In genomic region chr2:101012054-101012705, GRCh38 we compare ENCODE assay signal across 10 cellular contexts. TPM values are rescaled to one million over a fixed set of nuclear protein-coding genes. Genes with fewer than 3 reads are reported as not detected.
A peak's percentile ranks its signal among the peaks of the same experiment; 100 is the strongest.
DNase-seq lines count a peak whose midpoint lies in the region; ATAC-seq and TF ChIP-seq lines count a peak whose summit lies in the region.
"Had no signal": no experiment of that assay in that cellular context is flagged by ENCODE, and none has a peak within 500 bp of the region (broad histone marks: within the 10 kb centered on the region; RNA-seq: fewer than 3 reads in every experiment).

No MANE protein-coding gene starts in this region.

- H3K27me3 ChIP-seq in left ventricle myocardium inferior (ENCODE audit: low read depth), result no peaks in the 10 kb centered on the region

- no peaks in the 10 kb centered on the region for H3K27me3 Mint-ChIP-seq in activated CD4-positive, alpha-beta T cell treated with anti-CD3 and anti-CD28 coated beads for 36 hours
- H3K27me3 Mint-ChIP-seq in natural killer cell treated with Interleukin-12 subunit alpha and Interleukin-12 subunit beta and Interleukin-15 and Interleukin-18, amount 100 ng/mL, for 72 hours, result no peaks in the 10 kb centered on the region

- H3K36me3 Mint-ChIP-seq in activated CD4-positive, alpha-beta T cell treated with anti-CD3 and anti-CD28 coated beads for 36 hours (ENCODE audit: low read depth), result peaks cover 56% of the 10 kb centered on the region
- peaks cover 19% of the 10 kb centered on the region for H3K36me3 Mint-ChIP-seq in natural killer cell treated with Interleukin-12 subunit alpha and Interleukin-12 subunit beta and Interleukin-15 and Interleukin-18, amount 100 ng/mL, for 72 hours

- H3K9me3 ChIP-seq in left ventricle myocardium inferior (replicated peaks), result no peaks in the 10 kb centered on the region

- POLR2A ChIA-PET in activated CD4-positive, alpha-beta T cell treated with anti-CD3 and anti-CD28 coated beads for 36 hours (lab: Charles Lee), result interaction anchor here (0.7 to 1.0 kb wide), 2 partner anchors 10 to 850 kb away, joined by 3 to 10 read pairs; partner anchors contain the start of gene RPL31

- H3K4me3 ChIP-seq in left ventricle myocardium inferior, result no peak overlapping the region

- peaks cover 64% of the 10 kb centered on the region for H3K36me3 ChIP-seq in left ventricle myocardium inferior

- DNase-seq in activated CD4-positive, alpha-beta T cell treated with anti-CD3 and anti-CD28 coated beads for 36 hours, result no peak
- no peak for DNase-seq in activated CD4-positive, alpha-beta T cell treated with anti-CD3 and anti-CD28 coated beads for 48 hours
- no peak for DNase-seq in natural killer cell treated with Interleukin-12 subunit alpha and Interleukin-12 subunit beta and Interleukin-15 and Interleukin-18, amount 100 ng/mL, for 72 hours (ENCODE audit: low spot score)
- DNase-seq in NCI-H526 treated with DMSO at 0.1 percent for 48 hours (lab: John Stamatoyannopoulos, UW) (no peak), left ventricle myocardium inferior (no peak), NCI-H524 treated with DMSO at 0.1 percent for 48 hours (lab: John Stamatoyannopoulos, UW) (no peak)
- DNase-seq: 8988T had no signal

- no peak for TF ChIP-seq CTCF in left ventricle myocardium inferior (IDR thresholded peaks at IDR 0.05; ENCODE audit: borderline replicate concordance)

- intact Hi-C loops in activated CD4-positive, alpha-beta T cell treated with anti-CD3 and anti-CD28 coated beads for 36 hours (cut with DNase I, micrococcal nuclease), result loop anchor here (1.0 to 5.0 kb wide), 5 partner anchors 193 to 870 kb away; partner anchors contain the start of genes AFF3 (in 1 of the 2), CNOT11 (in 1 of the 2), CREG2 (in 1 of the 2) and RNF149 (in 1 of the 2)
- intact Hi-C loops in left ventricle myocardium inferior (cut with micrococcal nuclease), result loop anchor here (5.0 kb wide), 1 partner anchor 140 kb away; the partner anchor contains the start of gene TBC1D8

- peak; percentile 53 for ATAC-seq in activated CD4-positive, alpha-beta T cell treated with anti-CD3 and anti-CD28 coated beads for 36 hours
- peak; percentile 93 for ATAC-seq in GM21723 (IDR thresholded peaks at IDR 0.05; ENCODE audit: unreplicated experiment)
- peak; percentile 91 for ATAC-seq in HG03432 (IDR thresholded peaks at IDR 0.05; ENCODE audit: unreplicated experiment)
- peak in 1 of 2 donors; percentile 54 for ATAC-seq in natural killer cell treated with Interleukin-12 subunit alpha and Interleukin-12 subunit beta and Interleukin-15 and Interleukin-18, amount 100 ng/mL, for 72 hours
- ATAC-seq: Right ventricle myocardium inferior had no signal

- H3K4me1 ChIP-seq in left ventricle myocardium inferior, result no peaks in the 10 kb centered on the region

- peak overlapping the region; percentile 55 for H3K27ac Mint-ChIP-seq in activated CD4-positive, alpha-beta T cell treated with anti-CD3 and anti-CD28 coated beads for 36 hours
- peak overlapping the region; percentile 1 to 38 for H3K27ac Mint-ChIP-seq in natural killer cell treated with Interleukin-12 subunit alpha and Interleukin-12 subunit beta and Interleukin-15 and Interleukin-18, amount 100 ng/mL, for 72 hours

- no peaks in the 10 kb centered on the region for H3K9me3 Mint-ChIP-seq in activated CD4-positive, alpha-beta T cell treated with anti-CD3 and anti-CD28 coated beads for 36 hours (ENCODE audit: low read depth)
- no peaks in the 10 kb centered on the region for H3K9me3 Mint-ChIP-seq in natural killer cell treated with Interleukin-12 subunit alpha and Interleukin-12 subunit beta and Interleukin-15 and Interleukin-18, amount 100 ng/mL, for 72 hours

- no peak overlapping the region for H3K4me3 Mint-ChIP-seq in activated CD4-positive, alpha-beta T cell treated with anti-CD3 and anti-CD28 coated beads for 36 hours
- no peak overlapping the region for H3K4me3 Mint-ChIP-seq in natural killer cell treated with Interleukin-12 subunit alpha and Interleukin-12 subunit beta and Interleukin-15 and Interleukin-18, amount 100 ng/mL, for 72 hours

- CTCF ChIA-PET in activated CD4-positive, alpha-beta T cell treated with anti-CD3 and anti-CD28 coated beads for 36 hours (lab: Charles Lee), result interaction anchor here (0.6 to 4.7 kb wide), 33 partner anchors 8 to 1562 kb away, joined by 3 to 61 read pairs (median 3); partner anchors contain the start of gene CNOT11

- H3K4me1 Mint-ChIP-seq in activated CD4-positive, alpha-beta T cell treated with anti-CD3 and anti-CD28 coated beads for 36 hours, result peaks cover 37% of the 10 kb centered on the region
- peaks cover 13 to 27% of the 10 kb centered on the region in 2 donors for H3K4me1 Mint-ChIP-seq in natural killer cell treated with Interleukin-12 subunit alpha and Interleukin-12 subunit beta and Interleukin-15 and Interleukin-18, amount 100 ng/mL, for 72 hours (ENCODE audit: low read depth in 2 of 2)

- no peak overlapping the region for H3K27ac ChIP-seq in left ventricle myocardium inferior (replicated peaks)

RNA-seq across cellular contexts. Expression of gene RPL31, which starts 10.1 kb away (rescaled TPM):
- total RNA-seq in activated CD4-positive, alpha-beta T cell treated with anti-CD3 and anti-CD28 coated beads for 36 hours, result 1,000 to 10,000 TPM in 1 of 2 experiments, 100 to 1,000 TPM in 1; 889 to 1,817 TPM
- total RNA-seq in natural killer cell treated with Interleukin-12 subunit alpha and Interleukin-12 subunit beta and Interleukin-15 and Interleukin-18, amount 100 ng/mL, for 72 hours, result 1,000 to 10,000 TPM in 1 of 2 donors, 100 to 1,000 TPM in 1; 623 to 1,027 TPM
- total RNA-seq in left ventricle myocardium inferior, result 803 TPM
